Comparison of ENCODE assay signal across 30 cellular contexts in the genomic region with DNA sequence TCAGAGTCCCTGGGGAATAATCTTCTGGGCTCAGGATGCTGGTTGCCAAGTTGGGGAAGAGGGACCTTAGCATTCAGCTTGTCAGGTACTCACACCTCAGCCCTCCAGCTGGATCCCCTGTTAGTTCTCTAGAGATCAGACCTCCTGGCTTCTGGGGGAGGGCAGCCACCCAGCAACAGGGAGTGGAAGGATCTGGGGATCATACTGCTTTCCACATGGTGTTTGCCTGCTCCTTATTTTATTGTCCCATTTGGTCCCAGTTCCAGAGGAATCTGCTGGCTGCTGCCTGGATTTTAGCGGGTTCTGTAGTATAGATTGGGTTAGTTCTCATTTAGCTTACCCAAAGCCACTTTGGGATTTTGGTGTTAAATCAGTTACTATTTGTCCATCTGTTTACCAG. TPM values are rescaled to one million over a fixed set of nuclear protein-coding genes. Genes with fewer than 3 reads are reported as not detected.
A peak's percentile ranks its signal among the peaks of the same experiment; 100 is the strongest.
DNase-seq lines count a peak whose midpoint lies in the region; ATAC-seq, FAIRE-seq and TF ChIP-seq lines count a peak whose summit lies in the region.
"Had no signal": no experiment of that assay in that cellular context is flagged by ENCODE, and none has a peak within 500 bp of the region (broad histone marks: within the 10 kb centered on the region; RNA-seq: fewer than 3 reads in every experiment).

No MANE protein-coding gene starts in this region.

- no peak overlapping the region for H3K9ac ChIP-seq in GM12878 (ENCODE audit: control insufficient read depth, insufficient read depth, low read length)

- H3K4me1 ChIP-seq in A673 (ENCODE audit: insufficient read depth, low read length, poor library complexity, severe bottlenecking): no peaks in the 10 kb centered on the region
- H3K4me1 ChIP-seq in CD8-positive, alpha-beta T cell (ENCODE audit: insufficient read depth, low read length): peaks cover 15% of the 10 kb centered on the region
- no peaks in the 10 kb centered on the region; the same call in 1 of the 2 replicates for H3K4me1 ChIP-seq in GM12878 (ENCODE audit: control insufficient read depth, insufficient read depth, low read length)
- H3K4me1 ChIP-seq in naive thymus-derived CD4-positive, alpha-beta T cell (ENCODE audit: control insufficient read depth in 2 of 2, insufficient read depth in 2 of 2, low read length in 2 of 2): peaks cover 10 to 16% of the 10 kb centered on the region in 2 donors
- H3K4me1 ChIP-seq in upper lobe of right lung: peaks cover 6% of the 10 kb centered on the region
- H3K4me1 ChIP-seq: BE2C, uterus had no signal

- no peaks in the 10 kb centered on the region for H3K79me2 ChIP-seq in GM12878 (ENCODE audit: control insufficient read depth, insufficient read depth, low read length)

- peaks cover 80% of the 10 kb centered on the region for H3K36me3 Mint-ChIP-seq in CD8-positive, alpha-beta T cell
- peaks cover 25 to 79% (median 40%) of the 10 kb centered on the region in 5 donors for H3K36me3 Mint-ChIP-seq in naive thymus-derived CD4-positive, alpha-beta T cell

- no peaks in the 10 kb centered on the region for H4K20me1 ChIP-seq in GM12878 (ENCODE audit: control insufficient read depth, insufficient read depth)

- 94% methylated on average over 1 of the region's 1 CpG for WGBS in GM12878 (ENCODE audit: insufficient coverage, insufficient replicate concordance, low lambda C conversion rate, missing lambda C conversion rate)

- H3K9me3 Mint-ChIP-seq in CD8-positive, alpha-beta T cell: no peaks in the 10 kb centered on the region
- H3K9me3 Mint-ChIP-seq in naive thymus-derived CD4-positive, alpha-beta T cell: no peaks in the 10 kb centered on the region
- H3K9me3 Mint-ChIP-seq: activated B cell treated with CpG ODN at 0.5 μM for 24 hours; central memory CD8-positive, alpha-beta T cell; dendritic cell treated with granulocyte-macrophage colony-stimulating factor and Interleukin-4, amounts not matched to agents 40 ng/mL and 50 ng/mL, for 4 days; neural crest cell; T-cell had no signal

- H3K4me2 ChIP-seq in GM12878 (ENCODE audit: control insufficient read depth, insufficient read depth): no peak overlapping the region

- peaks cover 56% of the 10 kb centered on the region for H3K4me1 Mint-ChIP-seq in CD8-positive, alpha-beta T cell (ENCODE audit: low read depth)
- peaks cover 25 to 83% (median 76%) of the 10 kb centered on the region in 7 donors for H3K4me1 Mint-ChIP-seq in naive thymus-derived CD4-positive, alpha-beta T cell

- H3K4me3 ChIP-seq in A673 (ENCODE audit: low read depth, low read length, poor library complexity, severe bottlenecking): no peak overlapping the region
- no peak overlapping the region for H3K4me3 ChIP-seq in CD8-positive, alpha-beta T cell (ENCODE audit: low read depth, low read length)
- H3K4me3 ChIP-seq in GM12878: no peak overlapping the region
- H3K4me3 ChIP-seq in naive thymus-derived CD4-positive, alpha-beta T cell (ENCODE audit: low read length): no peak overlapping the region
- no peak overlapping the region for H3K4me3 ChIP-seq in upper lobe of right lung
- H3K4me3 ChIP-seq: adrenal gland, gastrocnemius medialis, lower lobe of right lung, uterus had no signal

- H2AFZ ChIP-seq in GM12878 (ENCODE audit: control insufficient read depth, low read depth, low read length): no peak overlapping the region

- H3K27me3 Mint-ChIP-seq in CD8-positive, alpha-beta T cell (ENCODE audit: low read depth): no peaks in the 10 kb centered on the region
- H3K27me3 Mint-ChIP-seq in naive thymus-derived CD4-positive, alpha-beta T cell: no peaks in the 10 kb centered on the region
- H3K27me3 Mint-ChIP-seq: activated B cell treated with CpG ODN at 0.5 μM for 24 hours; central memory CD8-positive, alpha-beta T cell; dendritic cell treated with granulocyte-macrophage colony-stimulating factor and Interleukin-4, amounts not matched to agents 40 ng/mL and 50 ng/mL, for 4 days; IgD-negative memory B cell; T-cell had no signal

- POLR2A ChIA-PET in A673 (lab: Charles Lee; ENCODE audit: low non-redundant PET): no interaction called here
- POLR2A ChIA-PET in CD8-positive, alpha-beta T cell (lab: Charles Lee): no interaction called here
- POLR2A ChIA-PET in GM12878 (lab: Charles Lee): interaction anchor here (1.0 kb wide), 1 partner anchor 29 kb away, joined by 3 read pairs; no protein-coding TSS in a partner anchor
- POLR2A ChIA-PET in naive thymus-derived CD4-positive, alpha-beta T cell (lab: Charles Lee): interaction anchor here (0.8 to 1.3 kb wide), 2 partner anchors 22 to 29 kb away, joined by 3 read pairs; a partner anchor contains a TSS

- H3K9me3 ChIP-seq in A673 (ENCODE audit: low read depth, low read length, poor library complexity, severe bottlenecking): no peaks in the 10 kb centered on the region
- H3K9me3 ChIP-seq in CD8-positive, alpha-beta T cell (ENCODE audit: low read length): no peaks in the 10 kb centered on the region
- no peaks in the 10 kb centered on the region for H3K9me3 ChIP-seq in GM12878 (replicated peaks; ENCODE audit: control insufficient read depth, insufficient read depth, low read length)
- H3K9me3 ChIP-seq in naive thymus-derived CD4-positive, alpha-beta T cell (ENCODE audit: control insufficient read depth in 2 of 3, low read length in 3 of 3): no peaks in the 10 kb centered on the region
- no peaks in the 10 kb centered on the region for H3K9me3 ChIP-seq in upper lobe of right lung
- H3K9me3 ChIP-seq: adrenal gland, BE2C, Caco-2, gastrocnemius medialis, lower lobe of right lung, uterus had no signal

- intact Hi-C loops in A673 (cut with micrococcal nuclease; ENCODE audit: unreplicated experiment): no loop called here
- intact Hi-C loops in CD8-positive, alpha-beta T cell (cut with DNase I, micrococcal nuclease): no loop called here
- intact Hi-C loops in GM12878 (cut with micrococcal nuclease; ENCODE audit: unreplicated experiment): no loop called here
- intact Hi-C loops in naive thymus-derived CD4-positive, alpha-beta T cell (cut with micrococcal nuclease): no loop called here
- intact Hi-C loops in upper lobe of right lung (cut with DNase I): no loop called here

- in situ Hi-C loops in GM12878 (cut with MboI): no loop called here

- H3K36me3 ChIP-seq in A673 (ENCODE audit: insufficient read depth, low read length, poor library complexity, severe bottlenecking): peaks cover 13% of the 10 kb centered on the region
- H3K36me3 ChIP-seq in CD8-positive, alpha-beta T cell (ENCODE audit: insufficient read depth, low read length): peaks cover 8% of the 10 kb centered on the region
- peaks cover 5 to 24% of the 10 kb centered on the region in 2 experiments for H3K36me3 ChIP-seq in GM12878 (ENCODE audit: control insufficient read depth in 2 of 2, insufficient read depth in 2 of 2, low read length in 1 of 2)
- H3K36me3 ChIP-seq in naive thymus-derived CD4-positive, alpha-beta T cell (ENCODE audit: control insufficient read depth in 2 of 3, insufficient read depth in 3 of 3, low read length in 3 of 3): peaks cover 0 to 42% (median 0%) of the 10 kb centered on the region in 3 experiments
- H3K36me3 ChIP-seq in upper lobe of right lung: peaks cover 28% of the 10 kb centered on the region
- H3K36me3 ChIP-seq: uterus had no signal

- BruUV-seq in A673 (replicated peaks; lab: Mats Ljungman, UMichigan): no TSS peak
- BruUV-seq in GM12878 (replicated peaks; lab: Mats Ljungman, UMichigan): no TSS peak

- DNase-seq in A673 (ENCODE audit: low spot score) (peak; percentile 3), GM12878 (ENCODE audit: low read depth, low spot score) (no peak), SW480 (ENCODE audit: low spot score) (no peak), NCI-H2196 (lab: John Stamatoyannopoulos, UW; ENCODE audit: unreplicated experiment) (no peak), upper lobe of right lung (no peak)
- DNase-seq in CD8-positive, alpha-beta T cell: no peak
- no peak for DNase-seq in naive thymus-derived CD4-positive, alpha-beta T cell
- DNase-seq in activated T-cell treated with anti-CD3 and anti-CD28 coated beads, Interleukin-2, amount 50 U/mL, for 1 hour: no peak
- DNase-seq: ACHN; activated B cell treated with CpG ODN at 0.5 μM for 24 hours; activated naive CD4-positive, alpha-beta T cell treated with Interleukin-2 at 50 U/mL for 16 hours; adrenal gland; BE2C; Caco-2; DMS53; gastrocnemius medialis; lower lobe of right lung; NCI-H1436; NCI-H2081; NCI-H774; RPMI8226; stimulated activated naive CD8-positive, alpha-beta T cell treated with anti-CD3 and anti-CD28 coated beads, Interleukin-15, Interleukin-2, amounts not matched to agents 100 U/mL and 50 U/mL, for 24 hours; T-cell; uterus had no signal

- H3K27me3 ChIP-seq in A673 (replicated peaks; ENCODE audit: insufficient read depth, low read depth, low read length, poor library complexity) (no peaks in the 10 kb centered on the region), GM12878 (replicated peaks in 1 of 2; ENCODE audit: control insufficient read depth in 2 of 2, insufficient read depth in 2 of 2, low read length in 1 of 2) (no peaks in the 10 kb centered on the region), upper lobe of right lung (no peaks in the 10 kb centered on the region)
- H3K27me3 ChIP-seq in CD8-positive, alpha-beta T cell (ENCODE audit: insufficient read depth, low read length): no peaks in the 10 kb centered on the region
- H3K27me3 ChIP-seq in naive thymus-derived CD4-positive, alpha-beta T cell (ENCODE audit: control insufficient read depth in 2 of 2, insufficient read depth in 2 of 2, low read length in 2 of 2): no peaks in the 10 kb centered on the region
- H3K27me3 ChIP-seq: adrenal gland, BE2C, gastrocnemius medialis, uterus had no signal

- SMC1A ChIA-PET in GM12878 (lab: Charles Lee; ENCODE audit: uncharacterized antibody, unreplicated experiment): interaction anchor here (1.1 kb wide), 1 partner anchor 16 kb away, joined by 3 read pairs; no protein-coding TSS in a partner anchor

- no peak overlapping the region for H3K4me3 Mint-ChIP-seq in CD8-positive, alpha-beta T cell
- H3K4me3 Mint-ChIP-seq in naive thymus-derived CD4-positive, alpha-beta T cell: peak overlapping the region in 5 of 10 donors; percentile 5 to 67 (median 45)
- H3K4me3 Mint-ChIP-seq: activated B cell treated with CpG ODN at 0.5 μM for 24 hours; central memory CD8-positive, alpha-beta T cell; dendritic cell treated with granulocyte-macrophage colony-stimulating factor and Interleukin-4, amounts not matched to agents 40 ng/mL and 50 ng/mL, for 4 days; neural crest cell; T-cell had no signal

- no peak for FAIRE-seq in GM12878 (lab: Jason Lieb, UNC)
- FAIRE-seq: GM12892, small intestine had no signal

- peak overlapping the region; percentile 9 for H3K27ac Mint-ChIP-seq in CD8-positive, alpha-beta T cell
- H3K27ac Mint-ChIP-seq in naive thymus-derived CD4-positive, alpha-beta T cell: peak overlapping the region in 6 of 9 donors; percentile 12 to 75 (median 44)
- H3K27ac Mint-ChIP-seq: activated B cell treated with CpG ODN at 0.5 μM for 24 hours; dendritic cell treated with granulocyte-macrophage colony-stimulating factor and Interleukin-4, amounts not matched to agents 40 ng/mL and 50 ng/mL, for 4 days; T-cell had no signal

- ATAC-seq in CD8-positive, alpha-beta T cell: no peak
- ATAC-seq in GM12878 (no peak), upper lobe of right lung (no peak)
- ATAC-seq in naive thymus-derived CD4-positive, alpha-beta T cell: no peak
- ATAC-seq: gastrocnemius medialis; lower lobe of right lung; stimulated activated naive CD8-positive, alpha-beta T cell treated with anti-CD3 and anti-CD28 coated beads, Interleukin-15, Interleukin-2, amounts not matched to agents 100 U/mL and 50 U/mL, for 24 hours; T-cell had no signal

- H3K27ac ChIP-seq in A673 (ENCODE audit: low read depth, low read length, poor library complexity, severe bottlenecking) (no peak overlapping the region), GM12878 (ENCODE audit: control insufficient read depth, insufficient read depth) (no peak overlapping the region), upper lobe of right lung (no peak overlapping the region)
- H3K27ac ChIP-seq in CD8-positive, alpha-beta T cell (ENCODE audit: low read depth, low read length): no peak overlapping the region
- H3K27ac ChIP-seq in naive thymus-derived CD4-positive, alpha-beta T cell (ENCODE audit: low read depth, low read length): no peak overlapping the region
- H3K27ac ChIP-seq: adrenal gland, gastrocnemius medialis, lower lobe of right lung, uterus had no signal

- no peak for TF ChIP-seq POLR2A in GM12878 (IDR thresholded peaks at IDR 0.05; ENCODE audit: low read depth, low read length)

- RAD21 ChIA-PET in GM12878 (lab: Charles Lee; ENCODE audit: unreplicated experiment): no interaction called here

- no peak for TF ChIP-seq EP300 in GM12878 (IDR thresholded peaks at IDR 0.05; ENCODE audit: borderline replicate concordance in 1 of 2, control insufficient read depth in 1 of 2, low read depth in 2 of 2, low read length in 2 of 2)

- TF ChIP-seq RAD21 in GM12878 (IDR thresholded peaks at IDR 0.05; ENCODE audit: insufficient read depth, low read depth, low read length): no peak

- CTCF ChIA-PET in A673 (lab: Charles Lee) (no interaction called here), GM12878 (lab: Yijun Ruan, JAX) (interaction anchor here (0.6 to 1.0 kb wide), 2 partner anchors 10 to 688 kb away, joined by 3 read pairs; no protein-coding TSS in a partner anchor)
- CTCF ChIA-PET in CD8-positive, alpha-beta T cell (lab: Charles Lee): interaction anchor here (1.0 kb wide), 1 partner anchor 21 kb away, joined by 3 read pairs; no protein-coding TSS in a partner anchor
- CTCF ChIA-PET in naive thymus-derived CD4-positive, alpha-beta T cell (lab: Charles Lee): interaction anchor here (1.1 kb wide), 1 partner anchor 13 kb away, joined by 3 read pairs; no protein-coding TSS in a partner anchor

- TF ChIP-seq CTCF in A673 (conservative IDR thresholded peaks at IDR 0.05; ENCODE audit: low read depth, low read length) (no peak), GM12878 (IDR thresholded peaks at IDR 0.05 in 2 of 3, conservative IDR thresholded peaks at IDR 0.05 in 1 of 3; ENCODE audit: control insufficient read depth in 2 of 3, extremely low read depth in 1 of 3, insufficient read depth in 1 of 3, low read depth in 3 of 3, low read length in 3 of 3) (no peak), upper lobe of right lung (IDR thresholded peaks at IDR 0.05) (no peak)
- no peak for TF ChIP-seq CTCF in CD8-positive, alpha-beta T cell (IDR thresholded peaks at IDR 0.05)

RNA-seq across cellular contexts. Expression of a gene that starts 29.3 kb away (rescaled TPM):
- 20.1 and 20.6 TPM in 2 replicates for total RNA-seq in A673 (2021)
- total RNA-seq in CD8-positive, alpha-beta T cell: 1 to 10 TPM; 7.8 to 8.4 TPM
- 7.2 and 7.4 TPM in 2 replicates for total RNA-seq in GM12878 (2013; cell fraction: nucleolus; rRNA removed)
- total RNA-seq in GM12878 (2014; rRNA removed): 12.7 and 13.6 TPM in 2 replicates
- 13.6 and 15.0 TPM in 2 replicates for total RNA-seq in GM12878 (2014; rRNA removed; fragmentation: Illumina TruSeq; extraction: Trizol)
- 15.3 and 16.6 TPM in 2 replicates for total RNA-seq in GM12878 (2021)
- 6.0 TPM for polyA plus RNA-seq in GM12878 (2011; ENCODE audit: low read depth)
- polyA plus RNA-seq in GM12878 (2011; rRNA removed): 11.9 and 13.3 TPM in 2 replicates
- polyA plus RNA-seq in GM12878 (2011; cell fraction: cytosol; rRNA removed): 8.4 TPM in 2 replicates
- 7.1 and 7.5 TPM in 2 replicates for polyA plus RNA-seq in GM12878 (2011; cell fraction: nucleus; rRNA removed)
- 5.7 and 7.3 TPM in 2 replicates for polyA plus RNA-seq in GM12878 (2012)
- 16.2 TPM in 2 replicates for polyA plus RNA-seq in GM12878 (2014; fragmentation: Illumina TruSeq; extraction: Trizol)
- 1 to 10 TPM; 4.0 to 7.6 TPM for polyA plus RNA-seq in GM12878 (2014; fragmentation: Nextera tagmentation; extraction: Ambion mirVana)
- polyA plus RNA-seq in GM12878 (2014; rRNA removed): 10.5 TPM in 2 replicates
- 10 to 100 TPM; 19.5 to 19.9 TPM for polyA plus RNA-seq in GM12878 (2016; fragmentation: Nextera tagmentation; extraction: Ambion mirVana)
- polyA minus RNA-seq in GM12878 (2011; rRNA and poly(A)+ RNA removed): 13.4 and 14.8 TPM in 2 replicates
- polyA minus RNA-seq in GM12878 (2011; cell fraction: cytosol; rRNA and poly(A)+ RNA removed): 5.4 and 8.0 TPM in 2 replicates
- 7.1 and 11.9 TPM in 2 replicates for polyA minus RNA-seq in GM12878 (2011; cell fraction: nucleus; rRNA and poly(A)+ RNA removed)
- 10 to 100 TPM; 12.3 to 26.7 (median 16.2) TPM for total RNA-seq in naive thymus-derived CD4-positive, alpha-beta T cell
- 10 to 100 TPM; 18.8 to 25.8 TPM for polyA plus RNA-seq in naive thymus-derived CD4-positive, alpha-beta T cell
- 12.5 TPM for total RNA-seq in upper lobe of right lung

RNA-seq across cellular contexts. Expression of a gene that starts 29.3 kb away (rescaled TPM):
- total RNA-seq in A673 (2021) (21.4 and 23.0 TPM in 2 replicates), GM12878 (2014; rRNA removed) (7.1 and 7.4 TPM in 2 replicates), GM12878 (2014; rRNA removed; fragmentation: Illumina TruSeq; extraction: Trizol) (11.7 and 12.3 TPM in 2 replicates), GM12878 (2021) (11.3 and 12.5 TPM in 2 replicates), upper lobe of right lung (11.7 TPM)
- total RNA-seq in CD8-positive, alpha-beta T cell: 10 to 100 TPM; 15.3 to 17.3 TPM
- 10.3 and 12.2 TPM in 2 replicates for total RNA-seq in GM12878 (2013; cell fraction: nucleolus; rRNA removed)
- polyA plus RNA-seq in GM12878 (2011; ENCODE audit: low read depth): 7.7 TPM
- polyA plus RNA-seq in GM12878 (2011; rRNA removed) (11.2 and 17.1 TPM in 2 replicates), GM12878 (2014; fragmentation: Illumina TruSeq; extraction: Trizol) (10.9 and 12.4 TPM in 2 replicates), GM12878 (2014; fragmentation: Nextera tagmentation; extraction: Ambion mirVana) (10 to 100 TPM in 1 of 2 experiments, 1 to 10 TPM in 1; 6.0 to 11.0 TPM), GM12878 (2014; rRNA removed) (11.0 and 13.2 TPM in 2 replicates), GM12878 (2016; fragmentation: Nextera tagmentation; extraction: Ambion mirVana) (10 to 100 TPM; 20.3 to 20.6 TPM)
- polyA plus RNA-seq in GM12878 (2011; cell fraction: cytosol; rRNA removed): 4.1 and 6.4 TPM in 2 replicates
- polyA plus RNA-seq in GM12878 (2011; cell fraction: nucleus; rRNA removed): 3.6 and 4.4 TPM in 2 replicates
- polyA plus RNA-seq in GM12878 (2012): 9.5 and 11.8 TPM in 2 replicates
- 3.0 and 11.6 TPM in 2 replicates for polyA minus RNA-seq in GM12878 (2011; rRNA and poly(A)+ RNA removed)
- polyA minus RNA-seq in GM12878 (2011; cell fraction: cytosol; rRNA and poly(A)+ RNA removed): 1.5 and 1.9 TPM in 2 replicates
- 1.9 and 2.3 TPM in 2 replicates for polyA minus RNA-seq in GM12878 (2011; cell fraction: nucleus; rRNA and poly(A)+ RNA removed)
- 10 to 100 TPM in 4 of 5 experiments, 1 to 10 TPM in 1; 9.0 to 20.3 (median 11.7) TPM for total RNA-seq in naive thymus-derived CD4-positive, alpha-beta T cell
- 10 to 100 TPM; 36.7 to 44.7 TPM for polyA plus RNA-seq in naive thymus-derived CD4-positive, alpha-beta T cell

Comparison
In these comparisons a context has a peak if more than half of its experiments do, and no peak if none do; other contexts are left out.
1. POLR2A ChIA-PET loops: an anchor here in GM12878 (1.0 kb wide) and naive thymus-derived CD4-positive, alpha-beta T cell (0.8 to 1.3 kb wide); none called in A673 and CD8-positive, alpha-beta T cell.